13 cellular contexts compared by ENCODE assay signal in genomic region chr5:177359451-177359851, GRCh38. TPM values are rescaled to one million over a fixed set of nuclear protein-coding genes. Genes with fewer than 3 reads are reported as not detected.
DNase-seq lines count a peak whose midpoint lies in the region; ATAC-seq, FAIRE-seq and TF ChIP-seq lines count a peak whose summit lies in the region.
"Had no signal": no experiment of that assay in that cellular context is flagged by ENCODE, and none has a peak within 500 bp of the region (broad histone marks: within the 10 kb centered on the region; RNA-seq: fewer than 3 reads in every experiment).

No MANE protein-coding gene starts in this region.

- H3K36me3 ChIP-seq in Loucy (ENCODE audit: insufficient read depth, low read length): no peaks in the 10 kb centered on the region
- peaks cover 12% of the 10 kb centered on the region for H3K36me3 ChIP-seq in neutrophil
- H3K36me3 ChIP-seq: prostate gland had no signal

- H3K27ac Mint-ChIP-seq in activated naive CD4-positive, alpha-beta T cell treated with anti-CD3 and anti-CD28 coated beads, Interleukin-2, amount 50 U/mL, for 24 hours: peak overlapping the region; percentile 91
- peak overlapping the region; percentile 87 for H3K27ac Mint-ChIP-seq in central memory CD8-positive, alpha-beta T cell (ENCODE audit: low read depth)
- H3K27ac Mint-ChIP-seq in mesothelial cell of epicardium: no peak overlapping the region
- H3K27ac Mint-ChIP-seq: type B pancreatic cell had no signal

- no peaks in the 10 kb centered on the region for H3K36me3 Mint-ChIP-seq in activated naive CD4-positive, alpha-beta T cell treated with anti-CD3 and anti-CD28 coated beads, Interleukin-2, amount 50 U/mL, for 24 hours
- H3K36me3 Mint-ChIP-seq in central memory CD8-positive, alpha-beta T cell (ENCODE audit: insufficient read depth): peaks cover 26% of the 10 kb centered on the region
- no peaks in the 10 kb centered on the region for H3K36me3 Mint-ChIP-seq in mesothelial cell of epicardium
- H3K36me3 Mint-ChIP-seq: type B pancreatic cell had no signal

- peak overlapping the region; percentile 80 for H3K4me3 Mint-ChIP-seq in activated naive CD4-positive, alpha-beta T cell treated with anti-CD3 and anti-CD28 coated beads, Interleukin-2, amount 50 U/mL, for 24 hours
- peak overlapping the region; percentile 81 for H3K4me3 Mint-ChIP-seq in central memory CD8-positive, alpha-beta T cell
- H3K4me3 Mint-ChIP-seq in mesothelial cell of epicardium: no peak overlapping the region
- H3K4me3 Mint-ChIP-seq: type B pancreatic cell had no signal

- ATAC-seq in central memory CD8-positive, alpha-beta T cell (replicated peaks; ENCODE audit: extremely low read depth, poor library complexity, severe bottlenecking): no peak
- ATAC-seq: body of pancreas had no signal

- H3K4me1 ChIP-seq in Loucy (ENCODE audit: insufficient read depth, low read length, poor library complexity, severe bottlenecking): peaks cover 38% of the 10 kb centered on the region
- peaks cover 89 to 95% of the 10 kb centered on the region in 2 experiments for H3K4me1 ChIP-seq in neutrophil (ENCODE audit: control insufficient read depth in 1 of 2, insufficient read depth in 1 of 2, low read depth in 1 of 2, low read length in 1 of 2)
- H3K4me1 ChIP-seq: prostate gland had no signal

- H3F3A ChIP-seq in Loucy (ENCODE audit: low read depth): no peaks in the 10 kb centered on the region

- H2AFZ ChIP-seq in Loucy (ENCODE audit: low read length): no peak overlapping the region

- peak overlapping the region; percentile 92 for H3K4me2 ChIP-seq in Loucy (ENCODE audit: low read depth, low read length, poor library complexity, severe bottlenecking)

- TF ChIP-seq POLR2A in GM12891 (IDR thresholded peaks at IDR 0.05; ENCODE audit: low read depth, low read length): no peak

- H3K27me3 ChIP-seq in Loucy (ENCODE audit: insufficient read depth, low read length, poor library complexity, severe bottlenecking): no peaks in the 10 kb centered on the region
- H3K27me3 ChIP-seq in neutrophil: no peaks in the 10 kb centered on the region
- H3K27me3 ChIP-seq: body of pancreas had no signal

- no peaks in the 10 kb centered on the region for H3K9me2 ChIP-seq in Loucy (replicated peaks; ENCODE audit: low read depth, low read length)

- H3K79me2 ChIP-seq in Loucy (ENCODE audit: insufficient read depth, low read length): peaks cover 27% of the 10 kb centered on the region; the same call in 1 of the 2 replicates

- H3K9me3 ChIP-seq in Loucy (ENCODE audit: insufficient read depth, low read depth, low read length) (no peaks in the 10 kb centered on the region), neutrophil (no peaks in the 10 kb centered on the region)
- H3K9me3 ChIP-seq: body of pancreas, prostate gland had no signal

- TF ChIP-seq CTCF in Loucy (conservative IDR thresholded peaks at IDR 0.05; ENCODE audit: low read length) (no peak), neutrophil (IDR thresholded peaks at IDR 0.05) (no peak), mesothelial cell of epicardium (IDR thresholded peaks at IDR 0.05; ENCODE audit: unreplicated experiment) (no peak)

- FAIRE-seq in GM12891 (lab: Jason Lieb, UNC): no peak

- H3K27me3 Mint-ChIP-seq in activated naive CD4-positive, alpha-beta T cell treated with anti-CD3 and anti-CD28 coated beads, Interleukin-2, amount 50 U/mL, for 24 hours: no peaks in the 10 kb centered on the region
- no peaks in the 10 kb centered on the region for H3K27me3 Mint-ChIP-seq in central memory CD8-positive, alpha-beta T cell
- H3K27me3 Mint-ChIP-seq in mesothelial cell of epicardium (ENCODE audit: low read depth): peaks cover 28% of the 10 kb centered on the region

- H3K27ac ChIP-seq in neutrophil: peak overlapping the region; percentile 93
- H3K27ac ChIP-seq: body of pancreas, prostate gland had no signal

- DNase-seq in activated naive CD4-positive, alpha-beta T cell treated with anti-CD3 and anti-CD28 coated beads, Interleukin-2, amount 50 U/mL, for 16 hours: no peak
- no peak for DNase-seq in central memory CD8-positive, alpha-beta T cell (ENCODE audit: low spot score in 2 of 2)
- DNase-seq in mesothelial cell of epicardium (ENCODE audit: low spot score in 2 of 2, unreplicated experiment in 2 of 2): no peak
- DNase-seq in SHP77 treated with DMSO at 0.1 percent for 48 hours (lab: John Stamatoyannopoulos, UW): no peak
- no peak for DNase-seq in GM12891 (ENCODE audit: insufficient read length, low spot score)
- DNase-seq: body of pancreas; DMS153; NK-92 treated with Interleukin-12 subunit alpha and Interleukin-12 subunit beta, amount 100 ng/mL, for 24 hours had no signal

- H4K20me1 ChIP-seq in Loucy (ENCODE audit: insufficient read depth, low read length, poor library complexity, severe bottlenecking): no peaks in the 10 kb centered on the region

- H3K9me3 Mint-ChIP-seq in activated naive CD4-positive, alpha-beta T cell treated with anti-CD3 and anti-CD28 coated beads, Interleukin-2, amount 50 U/mL, for 24 hours: no peaks in the 10 kb centered on the region
- H3K9me3 Mint-ChIP-seq in central memory CD8-positive, alpha-beta T cell: no peaks in the 10 kb centered on the region
- H3K9me3 Mint-ChIP-seq in mesothelial cell of epicardium: peaks cover 8% of the 10 kb centered on the region
- H3K9me3 Mint-ChIP-seq: type B pancreatic cell had no signal

- no peak overlapping the region for H3K4me3 ChIP-seq in Loucy (ENCODE audit: low read length, poor library complexity, severe bottlenecking)
- peak overlapping the region; percentile 82 to 96 for H3K4me3 ChIP-seq in neutrophil (ENCODE audit: low read depth in 1 of 2, low read length in 1 of 2)
- H3K4me3 ChIP-seq: body of pancreas, prostate gland had no signal

- peak overlapping the region; percentile 88 for H3K9ac ChIP-seq in Loucy (ENCODE audit: low read depth, low read length, poor library complexity, severe bottlenecking)

- H3K4me1 Mint-ChIP-seq in activated naive CD4-positive, alpha-beta T cell treated with anti-CD3 and anti-CD28 coated beads, Interleukin-2, amount 50 U/mL, for 24 hours: peaks cover 91% of the 10 kb centered on the region
- peaks cover 83% of the 10 kb centered on the region for H3K4me1 Mint-ChIP-seq in central memory CD8-positive, alpha-beta T cell
- peaks cover 10% of the 10 kb centered on the region for H3K4me1 Mint-ChIP-seq in mesothelial cell of epicardium

TF ChIP-seq in GM12891, 5 proteins besides CTCF, POLR2A, EP300 and RAD21:
- TF ChIP-seq SPI1 (IDR thresholded peaks at IDR 0.05; ENCODE audit: low read depth, low read length) (no peak), POU2F2 (IDR thresholded peaks at IDR 0.05; ENCODE audit: low read depth, low read length) (no peak), POLR2AphosphoS5 (IDR thresholded peaks at IDR 0.05; ENCODE audit: low read depth, low read length) (no peak), PAX5 (IDR thresholded peaks at IDR 0.05; ENCODE audit: insufficient read depth, low read length, severe bottlenecking) (no peak)

RNA-seq across cellular contexts. Expression of gene RGS14, which starts 1.7 kb away (rescaled TPM):
- 13.5 to 16.1 TPM (median 14.1 TPM) in 3 replicates for total RNA-seq in mesothelial cell of epicardium
- polyA plus RNA-seq in GM12891 (2012; ENCODE audit: low read depth, missing spikeins): 43.2 TPM

RNA-seq across cellular contexts. Expression of gene LMAN2, which starts 8.0 kb away (rescaled TPM):
- total RNA-seq in mesothelial cell of epicardium: 85.4 to 87.2 TPM (median 87.0 TPM) in 3 replicates
- 139 TPM for polyA plus RNA-seq in GM12891 (2012; ENCODE audit: low read depth, missing spikeins)

RNA-seq across cellular contexts. Expression of gene SLC34A1, which starts 24.8 kb away (rescaled TPM):
- not detected in 3 replicates for total RNA-seq in mesothelial cell of epicardium
- 0.13 TPM for polyA plus RNA-seq in GM12891 (2012; ENCODE audit: low read depth, missing spikeins)
- total RNA-seq: body of pancreas, prostate gland had no signal

RNA-seq across cellular contexts. Expression of gene PFN3, which starts 41.0 kb away (rescaled TPM):
- total RNA-seq in mesothelial cell of epicardium: not detected in 3 replicates
- not detected for polyA plus RNA-seq in GM12891 (2012; ENCODE audit: low read depth, missing spikeins)
- total RNA-seq: body of pancreas, prostate gland had no signal

RNA-seq across cellular contexts. Expression of gene MXD3, which starts 47.8 kb away (rescaled TPM):
- total RNA-seq in mesothelial cell of epicardium: 18.4 to 19.8 TPM (median 19.2 TPM) in 3 replicates
- 11.9 TPM for polyA plus RNA-seq in GM12891 (2012; ENCODE audit: low read depth, missing spikeins)
